ENCODE assay signal across 1 cellular context in genomic region chr3:58899953-58900298, GRCh38.
A peak's percentile ranks its signal among the peaks of the same experiment; 100 is the strongest.
TF ChIP-seq lines count a peak whose summit lies in the region.

No MANE protein-coding gene starts in this region.

TF ChIP-seq in K562, 482 proteins besides CTCF, POLR2A, EP300 and RAD21 (continued from another document):
- TF ChIP-seq, protein P1, sequence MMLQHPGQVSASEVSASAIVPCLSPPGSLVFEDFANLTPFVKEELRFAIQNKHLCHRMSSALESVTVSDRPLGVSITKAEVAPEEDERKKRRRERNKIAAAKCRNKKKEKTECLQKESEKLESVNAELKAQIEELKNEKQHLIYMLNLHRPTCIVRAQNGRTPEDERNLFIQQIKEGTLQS (IDR thresholded peaks at IDR 0.05) = 0 out of 2 replicates have a peak, but pooled peaks have one; percentile 8
- TF ChIP-seq, protein P1 (CRISPR knock-in tag; conservative IDR thresholded peaks at IDR 0.05) = no peak
- no peak for TF ChIP-seq ATF1 (CRISPR knock-in tag; IDR thresholded peaks at IDR 0.05)
- 0 out of 2 replicates have a peak, but pooled peaks have one; percentile 37 for TF ChIP-seq ATF1 (tag; IDR thresholded peaks at IDR 0.05)
- TF ChIP-seq ARID1B (IDR thresholded peaks at IDR 0.05) = 0 out of 2 replicates have a peak, but pooled peaks have one; percentile 4
